Comparison of ENCODE assay signal across 27 cellular contexts in the genomic region with DNA sequence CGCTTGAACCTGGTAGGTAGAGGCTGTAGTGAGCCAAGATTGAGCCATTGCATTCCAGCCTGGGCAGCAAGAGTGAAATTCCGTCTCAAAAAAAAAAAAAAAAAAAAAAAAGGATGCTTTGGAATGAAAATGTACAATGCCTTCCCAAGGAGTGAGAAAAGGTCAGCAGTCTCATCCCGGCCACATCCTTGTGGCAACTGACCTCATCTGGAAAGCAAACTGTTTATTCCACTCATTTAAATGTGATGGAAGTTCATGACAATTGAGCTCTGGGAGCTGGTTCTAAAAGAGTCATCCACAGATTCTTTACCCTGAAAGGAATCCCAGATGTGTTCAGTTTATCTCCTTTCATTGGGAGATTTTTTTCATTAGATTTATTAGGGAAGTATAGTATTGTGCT. TPM values are rescaled to one million over a fixed set of nuclear protein-coding genes. Genes with fewer than 3 reads are reported as not detected.
DNase-seq lines count a peak whose midpoint lies in the region; ATAC-seq and TF ChIP-seq lines count a peak whose summit lies in the region.
"Had no signal": no experiment of that assay in that cellular context is flagged by ENCODE, and none has a peak within 500 bp of the region (broad histone marks: within the 10 kb centered on the region; RNA-seq: fewer than 3 reads in every experiment).

No MANE protein-coding gene starts in this region.

- TF ChIP-seq POLR2A in erythroblast (IDR thresholded peaks at IDR 0.05; ENCODE audit: low read length) = no peak

- no peaks in the 10 kb centered on the region for H3K27me3 Mint-ChIP-seq in glutamatergic neuron (ENCODE audit: unreplicated experiment)
- no peaks in the 10 kb centered on the region for H3K27me3 Mint-ChIP-seq in activated CD4-positive, alpha-beta T cell treated with anti-CD3 and anti-CD28 coated beads, Interleukin-2, amount 10 ng/mL, durations not matched to agents 24 days and 14 days
- H3K27me3 Mint-ChIP-seq: activated naive CD8-positive, alpha-beta T cell treated with anti-CD3 and anti-CD28 coated beads, Interleukin-2, amount 50 U/mL, for 24 hours; CD8-positive, alpha-beta memory T cell had no signal

- H3K4me3 ChIP-seq in colonic mucosa = no peak overlapping the region
- H3K4me3 ChIP-seq: GM12878, hepatocyte, psoas muscle, testis had no signal

- no peaks in the 10 kb centered on the region for H3K4me1 Mint-ChIP-seq in glutamatergic neuron (ENCODE audit: low read depth, unreplicated experiment)
- H3K4me1 Mint-ChIP-seq in activated CD4-positive, alpha-beta T cell treated with anti-CD3 and anti-CD28 coated beads, Interleukin-2, amount 10 ng/mL, durations not matched to agents 24 days and 14 days = peaks cover 3% of the 10 kb centered on the region
- H3K4me1 Mint-ChIP-seq: activated naive CD8-positive, alpha-beta T cell treated with anti-CD3 and anti-CD28 coated beads, Interleukin-2, amount 50 U/mL, for 24 hours; CD8-positive, alpha-beta memory T cell; neural crest cell had no signal

- peak; percentile 92 for DNase-seq in EH (ENCODE audit: low read depth)
- DNase-seq in HS-5 (ENCODE audit: low read depth) = peak; percentile 84
- peak; percentile 4 for DNase-seq in colonic mucosa
- DNase-seq in mesenteric fat pad (ENCODE audit: low spot score) = peak; percentile 8
- DNase-seq in glutamatergic neuron = no peak
- DNase-seq in erythroblast (lab: John Stamatoyannopoulos, UW) = no peak
- no peak for DNase-seq in activated CD4-positive, alpha-beta T cell treated with anti-CD3 and anti-CD28 coated beads, Interleukin-2, amount 10 ng/mL, durations not matched to agents 24 days and 14 days
- DNase-seq: activated CD4-positive, alpha-beta T cell treated with anti-CD3 and anti-CD28 coated beads, Interleukin-2, amount 50 U/mL, for 4 hours; activated naive CD8-positive, alpha-beta T cell treated with anti-CD3 and anti-CD28 coated beads, Interleukin-2, amount 50 U/mL, for 24 hours; brain microvascular endothelial cell; CD8-positive, alpha-beta memory T cell; DMS153; effector memory CD4-positive, alpha-beta T cell; GF-D8; left ventricle myocardium superior; NCI-H1436; NCI-H510A treated with DMSO at 0.1 percent for 48 hours; psoas muscle; RPMI8226; T-helper 2 cell; testis had no signal

- H3K9ac ChIP-seq in colonic mucosa (ENCODE audit: low read depth in 2 of 2, low read length in 2 of 2) = no peak overlapping the region

- ATAC-seq in GM18870 (IDR thresholded peaks at IDR 0.05; ENCODE audit: unreplicated experiment) = no peak
- ATAC-seq: activated naive CD8-positive, alpha-beta T cell treated with anti-CD3 and anti-CD28 coated beads, Interleukin-2, amount 50 U/mL, for 24 hours; GM12878; left ventricle myocardium superior; psoas muscle had no signal

- no peaks in the 10 kb centered on the region for H3K36me3 Mint-ChIP-seq in glutamatergic neuron (ENCODE audit: unreplicated experiment)
- no peaks in the 10 kb centered on the region for H3K36me3 Mint-ChIP-seq in activated CD4-positive, alpha-beta T cell treated with anti-CD3 and anti-CD28 coated beads, Interleukin-2, amount 10 ng/mL, durations not matched to agents 24 days and 14 days (ENCODE audit: low read depth)

- no peak for TF ChIP-seq CTCF in colonic mucosa (IDR thresholded peaks at IDR 0.05)
- no peak for TF ChIP-seq CTCF in glutamatergic neuron (IDR thresholded peaks at IDR 0.05; ENCODE audit: partially characterized antibody, unreplicated experiment)

- peaks cover 3% of the 10 kb centered on the region for H3K4me1 ChIP-seq in colonic mucosa
- H3K4me1 ChIP-seq: testis had no signal

- no peaks in the 10 kb centered on the region for H3K27me3 ChIP-seq in colonic mucosa
- H3K27me3 ChIP-seq: brain microvascular endothelial cell, hepatocyte, testis had no signal

- no peaks in the 10 kb centered on the region for H3K9me3 ChIP-seq in colonic mucosa
- H3K9me3 ChIP-seq: psoas muscle, testis had no signal

- intact Hi-C loops in colonic mucosa (cut with DNase I) = no loop called here
- intact Hi-C loops in activated CD4-positive, alpha-beta T cell treated with anti-CD3 and anti-CD28 coated beads, Interleukin-2, amount 10 ng/mL, durations not matched to agents 24 days and 14 days (cut with micrococcal nuclease) = no loop called here

- H3K27ac Mint-ChIP-seq in glutamatergic neuron (ENCODE audit: unreplicated experiment) = no peak overlapping the region
- H3K27ac Mint-ChIP-seq in activated CD4-positive, alpha-beta T cell treated with anti-CD3 and anti-CD28 coated beads, Interleukin-2, amount 10 ng/mL, durations not matched to agents 24 days and 14 days = no peak overlapping the region
- H3K27ac Mint-ChIP-seq: activated naive CD8-positive, alpha-beta T cell treated with anti-CD3 and anti-CD28 coated beads, Interleukin-2, amount 50 U/mL, for 24 hours; CD8-positive, alpha-beta memory T cell had no signal

- H3K4me3 Mint-ChIP-seq in glutamatergic neuron (ENCODE audit: unreplicated experiment) = no peak overlapping the region
- H3K4me3 Mint-ChIP-seq in activated CD4-positive, alpha-beta T cell treated with anti-CD3 and anti-CD28 coated beads, Interleukin-2, amount 10 ng/mL, durations not matched to agents 24 days and 14 days = no peak overlapping the region
- H3K4me3 Mint-ChIP-seq: activated naive CD8-positive, alpha-beta T cell treated with anti-CD3 and anti-CD28 coated beads, Interleukin-2, amount 50 U/mL, for 24 hours; CD8-positive, alpha-beta memory T cell; neural crest cell had no signal

- H3K27ac ChIP-seq in colonic mucosa = no peak overlapping the region
- H3K27ac ChIP-seq: brain microvascular endothelial cell, hepatocyte, HL-60, psoas muscle, testis, VCaP had no signal

- H3K9me3 Mint-ChIP-seq in glutamatergic neuron (ENCODE audit: unreplicated experiment) = peaks cover 1% of the 10 kb centered on the region
- H3K9me3 Mint-ChIP-seq in activated CD4-positive, alpha-beta T cell treated with anti-CD3 and anti-CD28 coated beads, Interleukin-2, amount 10 ng/mL, durations not matched to agents 24 days and 14 days = no peaks in the 10 kb centered on the region
- H3K9me3 Mint-ChIP-seq: activated naive CD8-positive, alpha-beta T cell treated with anti-CD3 and anti-CD28 coated beads, Interleukin-2, amount 50 U/mL, for 24 hours; CD8-positive, alpha-beta memory T cell; neural crest cell had no signal

- H3K36me3 ChIP-seq in colonic mucosa = no peaks in the 10 kb centered on the region
- H3K36me3 ChIP-seq: brain microvascular endothelial cell had no signal

RNA-seq across cellular contexts. Expression of gene LIMA1, which starts 19.4 kb away (rescaled TPM):
- total RNA-seq in colonic mucosa (100 to 1,000 TPM; 228 to 385 TPM), mesenteric fat pad (163 TPM), glutamatergic neuron (ENCODE audit: unreplicated experiment) (69.4 TPM)
- total RNA-seq in activated CD4-positive, alpha-beta T cell treated with anti-CD3 and anti-CD28 coated beads, Interleukin-2, amount 10 ng/mL, durations not matched to agents 24 days and 14 days = 94.6 and 98.2 TPM in 2 replicates

Comparison
In these comparisons a context has a peak if more than half of its experiments do, and no peak if none do; other contexts are left out.
1. DNase-seq: peak in EH (single experiment), HS-5 (single experiment), colonic mucosa (single experiment) and mesenteric fat pad (single experiment); none in glutamatergic neuron (single experiment), erythroblast (0 of 2) and activated CD4-positive, alpha-beta T cell treated with anti-CD3 and anti-CD28 coated beads, Interleukin-2, amount 10 ng/mL, durations not matched to agents 24 days and 14 days (single experiment).